In the genomic region with DNA sequence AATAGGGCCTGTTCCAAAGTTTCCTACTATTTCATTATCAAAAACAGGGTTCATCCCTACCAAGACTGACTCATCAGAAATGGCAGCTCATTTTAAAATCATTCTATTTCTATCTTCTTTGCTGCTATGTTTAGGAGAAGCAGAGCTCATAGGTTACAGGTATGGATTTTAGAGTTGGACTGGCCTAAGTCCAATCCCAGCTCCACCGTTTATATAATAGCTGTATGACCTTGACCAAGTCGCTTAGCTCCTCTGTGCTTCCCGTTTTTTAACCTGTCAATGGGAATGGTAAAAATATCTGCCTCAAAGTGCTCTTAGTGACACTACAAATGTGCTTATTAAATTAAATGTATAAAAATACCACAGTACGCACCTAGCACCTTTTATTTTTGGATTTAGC, we compare ENCODE assay signal across 23 cellular contexts.
DNase-seq lines count a peak whose midpoint lies in the region; ATAC-seq, FAIRE-seq and TF ChIP-seq lines count a peak whose summit lies in the region.
"Had no signal": no experiment of that assay in that cellular context is flagged by ENCODE, and none has a peak within 500 bp of the region (broad histone marks: within the 10 kb centered on the region; RNA-seq: fewer than 3 reads in every experiment).

No MANE protein-coding gene starts in this region.

- TF ChIP-seq RAD21 in HepG2 (CRISPR knock-in tag; IDR thresholded peaks at IDR 0.05), result no peak

- no TSS peak for BruUV-seq in HepG2 (replicated peaks; lab: Mats Ljungman, UMichigan)

- peak; percentile 68 for ATAC-seq in HepG2
- no peak for ATAC-seq in right lobe of liver
- peak in 3 of 4 donors; percentile 46 to 63 (median 60) for ATAC-seq in pancreas
- ATAC-seq: A549, GM12878 had no signal

- no peak for TF ChIP-seq EP300 in HepG2 (IDR thresholded peaks at IDR 0.05; ENCODE audit: low read depth in 2 of 2, low read length in 2 of 2)
- no peak for TF ChIP-seq EP300 in HepG2 (CRISPR knock-in tag; IDR thresholded peaks at IDR 0.05; ENCODE audit: borderline replicate concordance)

- FAIRE-seq in HepG2 (lab: Jason Lieb, UNC) (no peak), pancreas (lab: Jason Lieb, UNC) (no peak)
- FAIRE-seq: A549, G401.6, GM12878, GM19239, H1 had no signal

- TF ChIP-seq CTCF in cardiac muscle cell (IDR thresholded peaks at IDR 0.05; ENCODE audit: low read depth, low read length), result no peak
- TF ChIP-seq CTCF in right atrium auricular region (IDR thresholded peaks at IDR 0.05), result no peak
- TF ChIP-seq CTCF in HepG2 (CRISPR knock-in tag; IDR thresholded peaks at IDR 0.05), result no peak
- no peak for TF ChIP-seq CTCF in right lobe of liver (IDR thresholded peaks at IDR 0.05)
- TF ChIP-seq CTCF in pancreas (IDR thresholded peaks at IDR 0.05), result no peak

- CTCF ChIA-PET in HepG2 (lab: Yijun Ruan, JAX; ENCODE audit: low intra/inter-chr PET ratio, low total read pairs), result no interaction called here

- H3K9me3 ChIP-seq in cardiac muscle cell (ENCODE audit: low read depth) (no peaks in the 10 kb centered on the region), right atrium auricular region (no peaks in the 10 kb centered on the region), HepG2 (ENCODE audit: low read length) (no peaks in the 10 kb centered on the region), right lobe of liver (no peaks in the 10 kb centered on the region), pancreas (no peaks in the 10 kb centered on the region)
- H3K9me3 ChIP-seq: A549; BE2C; BLaER1 treated with 17β-estradiol and CSF1 and Interleukin-3, amounts not matched to agents 10 nM and 100 nM had no signal

- H3K27ac ChIP-seq in cardiac muscle cell (peak overlapping the region; percentile 38), right atrium auricular region (peak overlapping the region in 1 of 2 donors; percentile 45), HepG2 (ENCODE audit: extremely low read length, insufficient read depth, low read length) (no peak overlapping the region), right lobe of liver (no peak overlapping the region), pancreas (no peak overlapping the region)
- H3K27ac ChIP-seq: A549; BLaER1 treated with 17β-estradiol and CSF1 and Interleukin-3, amounts not matched to agents 10 nM and 100 nM; GM23248 had no signal

- no peak overlapping the region for H2AFZ ChIP-seq in HepG2 (ENCODE audit: low read length)
- H2AFZ ChIP-seq: GM23248 had no signal

- H3K4me3 ChIP-seq in cardiac muscle cell (no peak overlapping the region), right atrium auricular region (no peak overlapping the region), HepG2 (replicated peaks in 1 of 3; ENCODE audit: insufficient read depth in 1 of 3, low read depth in 2 of 3, low read length in 3 of 3) (no peak overlapping the region), right lobe of liver (no peak overlapping the region), pancreas (no peak overlapping the region)
- H3K4me3 ChIP-seq: A549; BLaER1 treated with 17β-estradiol and CSF1 and Interleukin-3, amounts not matched to agents 10 nM and 100 nM; GM12878; GM23248 had no signal

- H3K36me3 ChIP-seq in cardiac muscle cell (peaks cover 35% of the 10 kb centered on the region), right atrium auricular region (no peaks in the 10 kb centered on the region), HepG2 (replicated peaks in 1 of 2; ENCODE audit: control insufficient read depth in 1 of 2, insufficient read depth in 2 of 2, low read length in 2 of 2) (no peaks in the 10 kb centered on the region), right lobe of liver (no peaks in the 10 kb centered on the region), pancreas (no peaks in the 10 kb centered on the region)
- H3K36me3 ChIP-seq: BE2C; BLaER1 treated with 17β-estradiol and CSF1 and Interleukin-3, amounts not matched to agents 10 nM and 100 nM had no signal

- WGBS in HepG2 (ENCODE audit: low lambda C conversion rate), result 3% methylated on average over 4 of the region's 4 CpGs
- WGBS in right lobe of liver (ENCODE audit: insufficient coverage, low coverage, low lambda C conversion rate, missing lambda C conversion rate), result 48% methylated on average over 4 of the region's 4 CpGs
- 29 to 34% methylated on average over 4 of the region's 4 CpGs for WGBS in pancreas, 2 donors

- intact Hi-C loops in HepG2 (cut with micrococcal nuclease; ENCODE audit: unreplicated experiment), result no loop called here
- intact Hi-C loops in right lobe of liver (cut with DNase I), result no loop called here
- intact Hi-C loops in pancreas (cut with DNase I), result no loop called here

- no peaks in the 10 kb centered on the region for H3K79me2 ChIP-seq in HepG2 (ENCODE audit: insufficient read depth, low read length)

- in situ Hi-C loops in HepG2 (cut with HindIII; ENCODE audit: extremely low pct_ligation_motif_present, low pct_unique_long_range_greater_than_20kb), result no loop called here

- H3K4me1 ChIP-seq in cardiac muscle cell (ENCODE audit: low read depth) (no peaks in the 10 kb centered on the region), right atrium auricular region (no peaks in the 10 kb centered on the region), HepG2 (ENCODE audit: insufficient read depth, low read length) (no peaks in the 10 kb centered on the region), right lobe of liver (no peaks in the 10 kb centered on the region), pancreas (no peaks in the 10 kb centered on the region)
- H3K4me1 ChIP-seq: A549, BE2C had no signal

- H4K20me1 ChIP-seq in HepG2 (ENCODE audit: insufficient read depth, low read length), result no peaks in the 10 kb centered on the region
- H4K20me1 ChIP-seq: BLaER1 treated with 17β-estradiol and CSF1 and Interleukin-3, amounts not matched to agents 10 nM and 100 nM had no signal

- DNase-seq in cardiac muscle cell (ENCODE audit: low read depth in 1 of 2, low spot score in 1 of 2) (no peak), right atrium auricular region (ENCODE audit: low spot score) (no peak), HepG2 (ENCODE audit: low spot score) (no peak), right lobe of liver (no peak), pancreas (peak in 1 of 6 donors; percentile 16), DMS 273 treated with DMSO at 0.1 percent for 48 hours (lab: John Stamatoyannopoulos, UW) (no peak), DMS53 (lab: John Stamatoyannopoulos, UW) (no peak)
- DNase-seq: 8988T; ACHN; AML-193; BE2C; CD4-positive, alpha-beta T cell; CD8-positive, alpha-beta memory T cell; DND-41; GM23248; H7; HCEC 1CT had no signal

- H3K4me2 ChIP-seq in HepG2 (ENCODE audit: low read depth, low read length), result no peak overlapping the region
- H3K4me2 ChIP-seq: A549 had no signal

- H3K9ac ChIP-seq in HepG2 (ENCODE audit: insufficient read depth, low read depth, low read length), result no peak overlapping the region
- H3K9ac ChIP-seq: BLaER1 treated with 17β-estradiol and CSF1 and Interleukin-3, amounts not matched to agents 10 nM and 100 nM; GM23248 had no signal

- no peak for TF ChIP-seq POLR2A in HepG2 (IDR thresholded peaks at IDR 0.05; ENCODE audit: insufficient read depth in 1 of 2, low read depth in 2 of 2, low read length in 2 of 2)
- no peak for TF ChIP-seq POLR2A in right lobe of liver (IDR thresholded peaks at IDR 0.05)

- H3K27me3 ChIP-seq in cardiac muscle cell, result no peaks in the 10 kb centered on the region
- no peaks in the 10 kb centered on the region for H3K27me3 ChIP-seq in right atrium auricular region
- H3K27me3 ChIP-seq in HepG2 (ENCODE audit: control insufficient read depth in 1 of 2, insufficient read depth in 2 of 2, low read length in 2 of 2), result no peaks in the 10 kb centered on the region
- H3K27me3 ChIP-seq in right lobe of liver, result no peaks in the 10 kb centered on the region
- no peaks in the 10 kb centered on the region for H3K27me3 ChIP-seq in pancreas
- H3K27me3 ChIP-seq: BE2C; BLaER1 treated with 17β-estradiol and CSF1 and Interleukin-3, amounts not matched to agents 10 nM and 100 nM had no signal

- POLR2A ChIA-PET in HepG2 (lab: Yijun Ruan, JAX), result no interaction called here

TF ChIP-seq in HepG2, 621 proteins besides CTCF, POLR2A, EP300 and RAD21:
- TF ChIP-seq, protein P1, sequence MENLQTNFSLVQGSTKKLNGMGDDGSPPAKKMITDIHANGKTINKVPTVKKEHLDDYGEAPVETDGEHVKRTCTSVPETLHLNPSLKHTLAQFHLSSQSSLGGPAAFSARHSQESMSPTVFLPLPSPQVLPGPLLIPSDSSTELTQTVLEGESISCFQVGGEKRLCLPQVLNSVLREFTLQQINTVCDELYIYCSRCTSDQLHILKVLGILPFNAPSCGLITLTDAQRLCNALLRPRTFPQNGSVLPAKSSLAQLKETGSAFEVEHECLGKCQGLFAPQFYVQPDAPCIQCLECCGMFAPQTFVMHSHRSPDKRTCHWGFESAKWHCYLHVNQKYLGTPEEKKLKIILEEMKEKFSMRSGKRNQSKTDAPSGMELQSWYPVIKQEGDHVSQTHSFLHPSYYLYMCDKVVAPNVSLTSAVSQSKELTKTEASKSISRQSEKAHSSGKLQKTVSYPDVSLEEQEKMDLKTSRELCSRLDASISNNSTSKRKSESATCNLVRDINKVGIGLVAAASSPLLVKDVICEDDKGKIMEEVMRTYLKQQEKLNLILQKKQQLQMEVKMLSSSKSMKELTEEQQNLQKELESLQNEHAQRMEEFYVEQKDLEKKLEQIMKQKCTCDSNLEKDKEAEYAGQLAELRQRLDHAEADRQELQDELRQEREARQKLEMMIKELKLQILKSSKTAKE (CRISPR knock-in tag; IDR thresholded peaks at IDR 0.05; ENCODE audit: borderline replicate concordance), result no peak
- TF ChIP-seq, protein P2, sequence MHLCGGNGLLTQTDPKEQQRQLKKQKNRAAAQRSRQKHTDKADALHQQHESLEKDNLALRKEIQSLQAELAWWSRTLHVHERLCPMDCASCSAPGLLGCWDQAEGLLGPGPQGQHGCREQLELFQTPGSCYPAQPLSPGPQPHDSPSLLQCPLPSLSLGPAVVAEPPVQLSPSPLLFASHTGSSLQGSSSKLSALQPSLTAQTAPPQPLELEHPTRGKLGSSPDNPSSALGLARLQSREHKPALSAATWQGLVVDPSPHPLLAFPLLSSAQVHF (CRISPR knock-in tag; IDR thresholded peaks at IDR 0.05), result no peak
- TF ChIP-seq, protein P3, sequence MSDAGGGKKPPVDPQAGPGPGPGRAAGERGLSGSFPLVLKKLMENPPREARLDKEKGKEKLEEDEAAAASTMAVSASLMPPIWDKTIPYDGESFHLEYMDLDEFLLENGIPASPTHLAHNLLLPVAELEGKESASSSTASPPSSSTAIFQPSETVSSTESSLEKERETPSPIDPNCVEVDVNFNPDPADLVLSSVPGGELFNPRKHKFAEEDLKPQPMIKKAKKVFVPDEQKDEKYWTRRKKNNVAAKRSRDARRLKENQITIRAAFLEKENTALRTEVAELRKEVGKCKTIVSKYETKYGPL (CRISPR knock-in tag; IDR thresholded peaks at IDR 0.05), result 0 out of 2 replicates have a peak, but pooled peaks have one; percentile 31

Comparison
In these comparisons a context has a peak if more than half of its experiments do, and no peak if none do; other contexts are left out.
1. ATAC-seq: peak in HepG2 (single experiment) and pancreas (3 of 4); none in right lobe of liver (0 of 4).